Comparison of ENCODE assay signal across 8 cellular contexts in genomic region chr6:17714879-17715860, GRCh38. TPM values are rescaled to one million over a fixed set of nuclear protein-coding genes. Genes with fewer than 3 reads are reported as not detected.
DNase-seq lines count a peak whose midpoint lies in the region; ATAC-seq and TF ChIP-seq lines count a peak whose summit lies in the region.

No MANE protein-coding gene starts in this region.

- intact Hi-C loops in activated T-helper 2 cell treated with anti-CD3 and anti-CD28 coated beads, Interferon-gamma antibody, Interleukin-2, Interleukin-4, amounts not matched to agents 10 μg/mL and 5 μg/mL and 100 μg/mL, durations not matched to agents 14 hours and 24 hours and 36 hours (cut with micrococcal nuclease) = no loop called here
- intact Hi-C loops in lower lobe of right lung (cut with DNase I) = no loop called here

- H3K36me3 Mint-ChIP-seq in activated T-helper 2 cell treated with anti-CD3 and anti-CD28 coated beads, Interferon-gamma antibody, Interleukin-2, Interleukin-4, amounts not matched to agents 10 μg/mL and 5 μg/mL and 100 μg/mL, durations not matched to agents 14 hours and 24 hours and 36 hours (ENCODE audit: low read depth) = peaks cover 9% of the 10 kb centered on the region

- H3K4me3 Mint-ChIP-seq in activated T-helper 2 cell treated with anti-CD3 and anti-CD28 coated beads, Interferon-gamma antibody, Interleukin-2, Interleukin-4, amounts not matched to agents 10 μg/mL and 5 μg/mL and 100 μg/mL, durations not matched to agents 14 hours and 24 hours and 36 hours (ENCODE audit: low read depth) = peak overlapping the region; percentile 62

- in situ Hi-C loops in GM13976 (cut with MboI; ENCODE audit: low sequenced_read_pairs, unreplicated experiment) = no loop called here

- ATAC-seq in lower lobe of right lung (peak; percentile 40 to 43), HG03025 (IDR thresholded peaks at IDR 0.05; ENCODE audit: low FRiP score, unreplicated experiment) (no peak)

- no peaks in the 10 kb centered on the region for H3K9me3 Mint-ChIP-seq in activated T-helper 2 cell treated with anti-CD3 and anti-CD28 coated beads, Interferon-gamma antibody, Interleukin-2, Interleukin-4, amounts not matched to agents 10 μg/mL and 5 μg/mL and 100 μg/mL, durations not matched to agents 14 hours and 24 hours and 36 hours

- H3K27me3 ChIP-seq in lower lobe of right lung (ENCODE audit: low read depth) = no peaks in the 10 kb centered on the region

- H3K4me3 ChIP-seq in lower lobe of right lung = no peak overlapping the region

- no peaks in the 10 kb centered on the region for H3K9me3 ChIP-seq in lower lobe of right lung

- no peaks in the 10 kb centered on the region for H3K36me3 ChIP-seq in lower lobe of right lung

- no peaks in the 10 kb centered on the region for H3K4me1 ChIP-seq in lower lobe of right lung

- no peak for TF ChIP-seq CTCF in GM13976 (IDR thresholded peaks at IDR 0.05; ENCODE audit: borderline replicate concordance, control extremely low read depth, extremely low read depth, insufficient read depth, missing control alignments)
- no peak for TF ChIP-seq CTCF in lower lobe of right lung (IDR thresholded peaks at IDR 0.05)

- H3K4me1 Mint-ChIP-seq in activated T-helper 2 cell treated with anti-CD3 and anti-CD28 coated beads, Interferon-gamma antibody, Interleukin-2, Interleukin-4, amounts not matched to agents 10 μg/mL and 5 μg/mL and 100 μg/mL, durations not matched to agents 14 hours and 24 hours and 36 hours (ENCODE audit: low read depth) = peaks cover 15% of the 10 kb centered on the region

- H3K27ac Mint-ChIP-seq in activated T-helper 2 cell treated with anti-CD3 and anti-CD28 coated beads, Interferon-gamma antibody, Interleukin-2, Interleukin-4, amounts not matched to agents 10 μg/mL and 5 μg/mL and 100 μg/mL, durations not matched to agents 14 hours and 24 hours and 36 hours = peak overlapping the region; percentile 86

- H3K27ac ChIP-seq in lower lobe of right lung = no peak overlapping the region

- peaks cover 5% of the 10 kb centered on the region for H3K27me3 Mint-ChIP-seq in activated T-helper 2 cell treated with anti-CD3 and anti-CD28 coated beads, Interferon-gamma antibody, Interleukin-2, Interleukin-4, amounts not matched to agents 10 μg/mL and 5 μg/mL and 100 μg/mL, durations not matched to agents 14 hours and 24 hours and 36 hours (ENCODE audit: low read depth)

- DNase-seq in GM13976 (ENCODE audit: low spot score) (peak; percentile 59), H4 (ENCODE audit: low spot score) (peak; percentile 85), LoVo (ENCODE audit: low spot score) (peak; percentile 80), lower lobe of right lung (no peak), hypothalamus (lab: John Stamatoyannopoulos, UW) (no peak), NCI-H1694 (lab: John Stamatoyannopoulos, UW) (no peak)
- peak; percentile 27 for DNase-seq in activated T-helper 2 cell treated with anti-CD3 and anti-CD28 coated beads, Interferon-gamma antibody, Interleukin-2, Interleukin-4, amounts not matched to agents 10 μg/mL and 5 μg/mL and 100 μg/mL, durations not matched to agents 14 hours and 24 hours and 36 hours (ENCODE audit: low spot score)

RNA-seq across cellular contexts. Expression of gene NUP153, which starts 8.4 kb away (rescaled TPM):
- 25.3 and 37.8 TPM in 2 replicates for total RNA-seq in H4 (2014; rRNA removed; shearing (Covaris generic))
- total RNA-seq in activated T-helper 2 cell treated with anti-CD3 and anti-CD28 coated beads, Interferon-gamma antibody, Interleukin-2, Interleukin-4, amounts not matched to agents 10 μg/mL and 5 μg/mL and 100 μg/mL, durations not matched to agents 14 hours and 24 hours and 36 hours = 90.2 and 93.5 TPM in 2 replicates
- 30.5 TPM for total RNA-seq in lower lobe of right lung

Comparison
In these comparisons a context has a peak if more than half of its experiments do, and no peak if none do; other contexts are left out.
1. DNase-seq: peak in GM13976 (single experiment), H4 (single experiment), LoVo (single experiment) and activated T-helper 2 cell treated with anti-CD3 and anti-CD28 coated beads, Interferon-gamma antibody, Interleukin-2, Interleukin-4, amounts not matched to agents 10 μg/mL and 5 μg/mL and 100 μg/mL, durations not matched to agents 14 hours and 24 hours and 36 hours (single experiment); none in lower lobe of right lung (single experiment), hypothalamus (0 of 51) and NCI-H1694 (single experiment).